In genomic region chr22:29205598-29206371, GRCh38 we compare ENCODE assay signal across 8 cellular contexts. TPM values are rescaled to one million over a fixed set of nuclear protein-coding genes. Genes with fewer than 3 reads are reported as not detected.
DNase-seq lines count a peak whose midpoint lies in the region; ATAC-seq and TF ChIP-seq lines count a peak whose summit lies in the region.

EMID1 (plus strand) TSS chr22:29205896; CDS start chr22:29206039, 143 bp downstream.

- H3K27ac ChIP-seq in HL-60 (replicated peaks) = no peak within 1 kb of the TSS
- H3K27ac ChIP-seq in skeletal muscle tissue (ENCODE audit: low read depth, low read length) = no peak within 1 kb of the TSS

- H3K9me3 Mint-ChIP-seq in activated naive CD8-positive, alpha-beta T cell treated with anti-CD3 and anti-CD28 coated beads, Interleukin-2, amount 50 U/mL, for 24 hours = no peaks in the 10 kb centered on the region

- no peaks in the 10 kb centered on the region for H3K9me3 ChIP-seq in skeletal muscle tissue (ENCODE audit: control insufficient read depth in 3 of 3, low read length in 3 of 3)

- DNase-seq in EL = peak; percentile 29
- DNase-seq in HL-60 (ENCODE audit: low read depth in 1 of 2, low spot score in 1 of 2) = no peak
- peak; percentile 36 for DNase-seq in activated naive CD8-positive, alpha-beta T cell treated with anti-CD3 and anti-CD28 coated beads, Interleukin-2, amount 50 U/mL, for 24 hours

- H3K36me3 Mint-ChIP-seq in activated naive CD8-positive, alpha-beta T cell treated with anti-CD3 and anti-CD28 coated beads, Interleukin-2, amount 50 U/mL, for 24 hours (ENCODE audit: low read depth) = no peaks in the 10 kb centered on the region

- no peak within 1 kb of the TSS for H3K27ac Mint-ChIP-seq in activated naive CD8-positive, alpha-beta T cell treated with anti-CD3 and anti-CD28 coated beads, Interleukin-2, amount 50 U/mL, for 24 hours

- H3K27me3 ChIP-seq in HL-60 (ENCODE audit: insufficient read depth, poor library complexity, severe bottlenecking) (no peaks in the 10 kb centered on the region), skeletal muscle tissue (ENCODE audit: control insufficient read depth in 3 of 3, insufficient read depth in 3 of 3, low read length in 3 of 3) (peaks cover 9 to 20% (median 19%) of the 10 kb centered on the region in 3 donors)

- peak within 1 kb of the TSS; percentile 33 for H3K4me3 ChIP-seq in HL-60 (replicated peaks; ENCODE audit: insufficient read depth, low read length)
- H3K4me3 ChIP-seq in iPS-11a (ENCODE audit: low read depth, low read length) = peak within 1 kb of the TSS; percentile 67
- peak within 1 kb of the TSS; percentile 48 to 70 (median 57) for H3K4me3 ChIP-seq in skeletal muscle tissue (ENCODE audit: low read length in 3 of 3)

- H3K4me1 ChIP-seq in skeletal muscle tissue (ENCODE audit: control insufficient read depth in 3 of 3, insufficient read depth in 3 of 3, low read length in 3 of 3) = peaks cover 11 to 15% (median 14%) of the 10 kb centered on the region in 3 donors

- peaks cover 30% of the 10 kb centered on the region for H3K4me1 Mint-ChIP-seq in activated naive CD8-positive, alpha-beta T cell treated with anti-CD3 and anti-CD28 coated beads, Interleukin-2, amount 50 U/mL, for 24 hours

- peak within 1 kb of the TSS in 1 of 3 donors; percentile 64 for H3K9ac ChIP-seq in skeletal muscle tissue (ENCODE audit: low read depth in 1 of 3, low read length in 3 of 3)

- peak within 1 kb of the TSS; percentile 57 for H3K4me3 Mint-ChIP-seq in activated naive CD8-positive, alpha-beta T cell treated with anti-CD3 and anti-CD28 coated beads, Interleukin-2, amount 50 U/mL, for 24 hours

- ATAC-seq in activated naive CD8-positive, alpha-beta T cell treated with anti-CD3 and anti-CD28 coated beads, Interleukin-2, amount 50 U/mL, for 24 hours = no peak
- ATAC-seq in HG03565 (IDR thresholded peaks at IDR 0.05; ENCODE audit: unreplicated experiment) (no peak), HG03159 (IDR thresholded peaks at IDR 0.05; ENCODE audit: unreplicated experiment) (no peak), HG02885 (IDR thresholded peaks at IDR 0.05; ENCODE audit: poor library complexity, unreplicated experiment) (no peak)

- TF ChIP-seq CTCF in HL-60 (IDR thresholded peaks at IDR 0.05; ENCODE audit: insufficient read depth, low read length) = no peak

- peaks cover 53% of the 10 kb centered on the region for H3K27me3 Mint-ChIP-seq in activated naive CD8-positive, alpha-beta T cell treated with anti-CD3 and anti-CD28 coated beads, Interleukin-2, amount 50 U/mL, for 24 hours

- no peaks in the 10 kb centered on the region for H3K36me3 ChIP-seq in skeletal muscle tissue (ENCODE audit: control insufficient read depth in 3 of 3, insufficient read depth in 3 of 3, low read length in 3 of 3)

RNA-seq across cellular contexts. Expression of gene EMID1, which starts in this region (rescaled TPM):
- total RNA-seq in skeletal muscle tissue = 6.3 TPM

Comparison
In these comparisons a context has a peak if more than half of its experiments do, and no peak if none do; other contexts are left out.
1. DNase-seq: peak in EL (single experiment) and activated naive CD8-positive, alpha-beta T cell treated with anti-CD3 and anti-CD28 coated beads, Interleukin-2, amount 50 U/mL, for 24 hours (single experiment); none in HL-60 (0 of 2).
2. Peak in every context shown above with its lines, with median percentiles within 50 percentile points of each other: H3K4me3 ChIP-seq.